In the genomic region with DNA sequence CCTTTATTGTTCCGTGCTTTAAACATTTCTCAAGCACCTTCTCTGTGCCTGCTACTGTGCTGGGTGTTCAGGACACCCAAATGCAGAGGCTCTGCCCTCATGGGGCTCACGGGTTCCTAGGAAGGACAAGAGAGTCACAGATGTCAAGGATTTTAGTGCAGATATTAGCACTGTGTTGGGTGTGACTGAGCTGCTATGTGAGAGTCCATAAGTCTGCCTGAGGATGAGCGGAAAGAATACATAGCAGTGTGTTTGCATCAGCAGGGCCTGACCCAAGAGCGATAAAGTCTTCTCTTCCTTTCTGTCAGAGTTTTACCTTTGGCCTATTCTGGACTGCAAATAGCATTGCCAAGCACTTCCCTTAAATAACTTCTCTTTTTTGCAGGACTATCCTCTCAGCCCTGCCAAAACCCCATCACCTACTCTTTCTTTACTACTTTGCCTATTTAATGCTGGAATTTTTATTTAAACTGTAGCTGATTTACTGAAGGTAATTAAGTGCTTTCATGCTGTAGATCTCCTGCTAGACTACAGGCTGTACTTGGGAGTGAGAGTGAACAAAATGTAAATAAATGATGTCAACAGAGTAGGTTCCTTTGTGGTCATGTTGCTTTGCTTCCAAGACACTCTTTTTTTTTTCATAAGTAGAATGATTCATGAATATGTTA, we compare ENCODE assay signal across 11 cellular contexts.
DNase-seq lines count a peak whose midpoint lies in the region; ATAC-seq and TF ChIP-seq lines count a peak whose summit lies in the region.
"Had no signal": no experiment of that assay in that cellular context is flagged by ENCODE, and none has a peak within 500 bp of the region (broad histone marks: within the 10 kb centered on the region; RNA-seq: fewer than 3 reads in every experiment).

No MANE protein-coding gene starts in this region.

- peaks cover 9% of the 10 kb centered on the region for H3K4me1 ChIP-seq in PC-9 (replicated peaks; ENCODE audit: insufficient read depth)

- no peaks in the 10 kb centered on the region for H3K27me3 ChIP-seq in PC-9 (ENCODE audit: insufficient read depth, low read depth)

- ATAC-seq in HG03442 (IDR thresholded peaks at IDR 0.05; ENCODE audit: unreplicated experiment) = no peak

- H3K9me3 Mint-ChIP-seq in Calu3 (ENCODE audit: low read depth, unreplicated experiment) = no peaks in the 10 kb centered on the region

- TF ChIP-seq CTCF in PC-9 (conservative IDR thresholded peaks at IDR 0.05) (no peak), fibroblast of the aortic adventitia (IDR thresholded peaks at IDR 0.05; ENCODE audit: insufficient read depth, low read length) (no peak), Calu3 (IDR thresholded peaks at IDR 0.05; ENCODE audit: unreplicated experiment) (no peak)

- intact Hi-C loops in PC-9 (cut with micrococcal nuclease; ENCODE audit: unreplicated experiment) = no loop called here
- intact Hi-C loops in Calu3 (cut with micrococcal nuclease; ENCODE audit: unreplicated experiment) = no loop called here

- H4K20me1 ChIP-seq in PC-9 (ENCODE audit: insufficient read depth) = no peaks in the 10 kb centered on the region

- H3K4me3 ChIP-seq in PC-9 (no peak overlapping the region), fibroblast of the aortic adventitia (ENCODE audit: low read depth, low read length) (no peak overlapping the region)

- CTCF ChIA-PET in PC-9 (lab: Charles Lee) = no interaction called here
- CTCF ChIA-PET in Calu3 (lab: Charles Lee) = interaction anchor here (0.7 kb wide), 1 partner anchor 21 kb away, joined by 3 read pairs; no protein-coding TSS in a partner anchor

- BruUV-seq in PC-9 (replicated peaks; lab: Mats Ljungman, UMichigan) (no TSS peak), Calu3 (replicated peaks; lab: Mats Ljungman, UMichigan) (no TSS peak)

- no peak overlapping the region for H3K27ac Mint-ChIP-seq in Calu3 (ENCODE audit: unreplicated experiment)

- no peaks in the 10 kb centered on the region for H3K27me3 Mint-ChIP-seq in Calu3 (ENCODE audit: unreplicated experiment)

- peak; percentile 76 for DNase-seq in ELR (ENCODE audit: low read depth)
- DNase-seq in PC-9 = peak in 1 of 2 experiments; percentile 59
- DNase-seq in fibroblast of the aortic adventitia (ENCODE audit: low read depth) = peak; percentile 71
- peak; percentile 53 for DNase-seq in pons (ENCODE audit: low spot score)
- no peak for DNase-seq in Calu3
- DNase-seq in COLO668 (lab: John Stamatoyannopoulos, UW; ENCODE audit: unreplicated experiment) = no peak
- no peak for DNase-seq in SHP77 (lab: John Stamatoyannopoulos, UW)
- DNase-seq: activated CD4-positive, alpha-beta T cell treated with anti-CD3 and anti-CD28 coated beads for 4 hours; cortex of kidney; NCI-H2081 had no signal

- H3K4me3 Mint-ChIP-seq in Calu3 (ENCODE audit: low read depth, unreplicated experiment) = no peak overlapping the region

- no peaks in the 10 kb centered on the region for H3K36me3 Mint-ChIP-seq in Calu3 (ENCODE audit: insufficient read depth, unreplicated experiment)

- peak overlapping the region; percentile 11 for H3K4me2 ChIP-seq in PC-9

- POLR2A ChIA-PET in PC-9 (lab: Charles Lee; ENCODE audit: unreplicated experiment) = no interaction called here

- 0 out of 2 replicates have a peak, but pooled peaks cover 3% of the 10 kb centered on the region for H3K9me2 ChIP-seq in PC-9 (ENCODE audit: insufficient read depth)

- H3F3A ChIP-seq in PC-9 (ENCODE audit: insufficient read depth, low read depth) = no peaks in the 10 kb centered on the region

- no peaks in the 10 kb centered on the region for H3K9me3 ChIP-seq in PC-9 (ENCODE audit: insufficient read depth, low read depth)

- no peaks in the 10 kb centered on the region for H3K79me2 ChIP-seq in PC-9 (ENCODE audit: low read depth)

- peaks cover 8% of the 10 kb centered on the region for H3K4me1 Mint-ChIP-seq in Calu3 (ENCODE audit: low read depth, unreplicated experiment)

- 0 out of 2 replicates have a peak overlapping the region, but pooled peaks have one; percentile 0 for H3K27ac ChIP-seq in PC-9

- no peak overlapping the region for H2AFZ ChIP-seq in PC-9

- H3K36me3 ChIP-seq in PC-9 (ENCODE audit: low read depth) = no peaks in the 10 kb centered on the region

Comparison
In these comparisons a context has a peak if more than half of its experiments do, and no peak if none do; other contexts are left out.
1. DNase-seq: peak in ELR (single experiment), fibroblast of the aortic adventitia (single experiment) and pons (single experiment); none in Calu3 (single experiment), COLO668 (single experiment) and SHP77 (0 of 2).